Comparison of ENCODE assay signal across 8 cellular contexts in genomic region chr5:79990598-79991507, GRCh38. TPM values are rescaled to one million over a fixed set of nuclear protein-coding genes. Genes with fewer than 3 reads are reported as not detected.
A peak's percentile ranks its signal among the peaks of the same experiment; 100 is the strongest.
DNase-seq lines count a peak whose midpoint lies in the region; ATAC-seq and TF ChIP-seq lines count a peak whose summit lies in the region.

Gene MTX3 (minus strand): TSS chr5:79991262. CDS start chr5:79991238, 24 bp downstream.

- H3K4me3 ChIP-seq in mucosa of descending colon = peak within 1 kb of the TSS; percentile 91

- H3K9me3 ChIP-seq in mucosa of descending colon = no peaks in the 10 kb centered on the region

- H3K27ac ChIP-seq in epithelial cell of prostate = peak within 1 kb of the TSS; percentile 60

- peak; percentile 87 for DNase-seq in COLO668 (lab: John Stamatoyannopoulos, UW; ENCODE audit: unreplicated experiment)
- DNase-seq in HUDEP-2 (lab: John Stamatoyannopoulos, UW; ENCODE audit: unreplicated experiment in 76 of 76) = peak in 75 of 76 experiments; percentile 6 to 89 (median 74)
- DNase-seq in OCI-M1 (lab: John Stamatoyannopoulos, UW) = peak; percentile 92
- peak; percentile 89 for DNase-seq in activated T-cell treated with anti-CD3 and anti-CD28 coated beads for 4 hours
- no peak for DNase-seq in epithelial cell of prostate (ENCODE audit: low read depth, low spot score)
- DNase-seq in mucosa of descending colon = peak; percentile 83 to 88 (median 88)
- DNase-seq in stimulated activated CD8-positive, alpha-beta memory T cell treated with anti-CD3 and anti-CD28 coated beads, Interleukin-4, amount 100 ng/mL, for 1 hour (ENCODE audit: low read depth in 2 of 2, low spot score in 1 of 2) = peak; percentile 68 to 80

- H3K4me1 ChIP-seq in mucosa of descending colon (ENCODE audit: low read depth) = no peaks in the 10 kb centered on the region

- intact Hi-C loops in mucosa of descending colon (cut with DNase I, micrococcal nuclease) = no loop called here

- peak; percentile 77 for ATAC-seq in GM21367 (IDR thresholded peaks at IDR 0.05; ENCODE audit: unreplicated experiment)
- peak; percentile 97 for ATAC-seq in mucosa of descending colon

- no peaks in the 10 kb centered on the region for H3K36me3 ChIP-seq in mucosa of descending colon (ENCODE audit: low read depth)

- no peak for TF ChIP-seq CTCF in mucosa of descending colon (IDR thresholded peaks at IDR 0.05)

RNA-seq across cellular contexts. Expression of gene MTX3, which starts in this region (rescaled TPM):
- total RNA-seq in mucosa of descending colon = 10 to 100 TPM in 1 of 3 donors, 1 to 10 TPM in 2; 7.9 to 15.3 (median 8.8) TPM
